ENCODE assay signal across 18 cellular contexts in the genomic region with DNA sequence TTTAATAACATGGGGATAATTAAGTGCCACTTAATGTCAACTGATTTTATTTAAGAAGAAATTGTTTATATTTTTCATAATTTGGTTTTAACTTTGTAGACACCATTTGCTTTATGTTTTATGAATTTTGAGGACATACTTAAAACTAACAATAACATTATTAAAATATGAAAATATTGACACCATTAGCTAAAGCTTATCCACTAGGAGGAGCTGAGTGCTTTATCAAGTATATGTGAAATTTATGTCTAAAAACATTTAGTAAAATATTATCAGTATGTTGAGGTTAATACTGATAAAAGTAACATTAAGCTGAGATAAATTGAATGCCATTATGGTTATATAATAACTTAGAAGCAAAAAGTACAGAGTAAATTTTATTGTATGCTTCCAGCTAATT.
"Had no signal": no experiment of that assay in that cellular context is flagged by ENCODE, and none has a peak within 500 bp of the region (broad histone marks: within the 10 kb centered on the region; RNA-seq: fewer than 3 reads in every experiment).

No MANE protein-coding gene starts in this region.

- H3K27ac ChIP-seq: brain microvascular endothelial cell, parathyroid adenoma, testis had no signal

- DNase-seq: activated CD4-positive, alpha-beta T cell treated with anti-CD3 and anti-CD28 coated beads for 4 hours; activated CD8-positive, alpha-beta memory T cell treated with anti-CD3 and anti-CD28 coated beads, Interleukin-2, amount 50 U/mL, for 48 hours; activated naive CD8-positive, alpha-beta T cell treated with anti-CD3 and anti-CD28 coated beads for 36 hours; brain microvascular endothelial cell; effector CD8-positive, alpha-beta T cell; islet precursor cell; mucosa of descending colon; naive thymus-derived CD4-positive, alpha-beta T cell; stimulated activated CD4-positive, alpha-beta T cell treated with anti-CD3 and anti-CD28 coated beads, Interleukin-1b, Interleukin-23, amount 100 ng/mL, for 48 hours; stimulated activated naive CD8-positive, alpha-beta T cell treated with anti-CD3 and anti-CD28 coated beads, Interleukin-15, amount 100 ng/mL, for 72 hours; T-cell; T-helper 9 cell; testis had no signal

- H2AFZ ChIP-seq: parathyroid adenoma had no signal

- H3K4me1 Mint-ChIP-seq: activated naive CD8-positive, alpha-beta T cell treated with anti-CD3 and anti-CD28 coated beads for 36 hours; central memory CD8-positive, alpha-beta T cell; memory B cell; naive thymus-derived CD4-positive, alpha-beta T cell; stimulated activated naive CD8-positive, alpha-beta T cell treated with anti-CD3 and anti-CD28 coated beads, Interleukin-15, amount 100 ng/mL, for 72 hours; T-cell had no signal

- H3K4me1 ChIP-seq: parathyroid adenoma, testis had no signal

- H3K9me3 ChIP-seq: testis had no signal

- H3K4me3 ChIP-seq: mucosa of descending colon, testis had no signal

- H3K27me3 ChIP-seq: brain microvascular endothelial cell, testis had no signal

- H3K27me3 Mint-ChIP-seq: activated naive CD8-positive, alpha-beta T cell treated with anti-CD3 and anti-CD28 coated beads for 36 hours; central memory CD8-positive, alpha-beta T cell; memory B cell; naive thymus-derived CD4-positive, alpha-beta T cell; stimulated activated naive CD8-positive, alpha-beta T cell treated with anti-CD3 and anti-CD28 coated beads, Interleukin-15, amount 100 ng/mL, for 72 hours; T-cell had no signal

- H3K9me3 Mint-ChIP-seq: central memory CD8-positive, alpha-beta T cell; stimulated activated naive CD8-positive, alpha-beta T cell treated with anti-CD3 and anti-CD28 coated beads, Interleukin-15, amount 100 ng/mL, for 72 hours had no signal

- ATAC-seq: left lobe of liver; mucosa of descending colon; naive thymus-derived CD4-positive, alpha-beta T cell; stimulated activated naive CD8-positive, alpha-beta T cell treated with anti-CD3 and anti-CD28 coated beads, Interleukin-15, amount 100 ng/mL, for 72 hours; T-cell had no signal

- H3K79me2 ChIP-seq: parathyroid adenoma had no signal

- H3K36me3 Mint-ChIP-seq: activated naive CD8-positive, alpha-beta T cell treated with anti-CD3 and anti-CD28 coated beads for 36 hours; memory B cell; naive thymus-derived CD4-positive, alpha-beta T cell; T-cell had no signal

- H3K27ac Mint-ChIP-seq: activated naive CD8-positive, alpha-beta T cell treated with anti-CD3 and anti-CD28 coated beads for 36 hours; activated T-helper 1 cell treated with anti-CD3 and anti-CD28 coated beads, Interleukin-12 subunit alpha, Interleukin-12 subunit beta, Interleukin-2, Interleukin-4 antibody, amounts not matched to agents 30 ng/mL and 10 ng/mL and 1 ng/mL, durations not matched to agents 14 hours and 24 hours and 36 hours; memory B cell; naive thymus-derived CD4-positive, alpha-beta T cell; stimulated activated naive CD8-positive, alpha-beta T cell treated with anti-CD3 and anti-CD28 coated beads, Interleukin-15, amount 100 ng/mL, for 72 hours; T-cell had no signal

- H3K9ac ChIP-seq: parathyroid adenoma had no signal

- H3K4me3 Mint-ChIP-seq: activated naive CD8-positive, alpha-beta T cell treated with anti-CD3 and anti-CD28 coated beads for 36 hours; activated T-helper 1 cell treated with anti-CD3 and anti-CD28 coated beads, Interleukin-12 subunit alpha, Interleukin-12 subunit beta, Interleukin-2, Interleukin-4 antibody, amounts not matched to agents 30 ng/mL and 10 ng/mL and 1 ng/mL, durations not matched to agents 14 hours and 24 hours and 36 hours; central memory CD8-positive, alpha-beta T cell; memory B cell; naive thymus-derived CD4-positive, alpha-beta T cell; stimulated activated naive CD8-positive, alpha-beta T cell treated with anti-CD3 and anti-CD28 coated beads, Interleukin-15, amount 100 ng/mL, for 72 hours; T-cell had no signal

- H3K36me3 ChIP-seq: brain microvascular endothelial cell had no signal
